8 cellular contexts compared by ENCODE assay signal in genomic region chr12:99386907-99387306, GRCh38.
A peak's percentile ranks its signal among the peaks of the same experiment; 100 is the strongest.
DNase-seq lines count a peak whose midpoint lies in the region; ATAC-seq, FAIRE-seq and TF ChIP-seq lines count a peak whose summit lies in the region.

No MANE protein-coding gene starts in this region.

- H3K9ac ChIP-seq in GM12878 (ENCODE audit: control insufficient read depth, insufficient read depth, low read length), result no peak overlapping the region

- SMC1A ChIA-PET in GM12878 (lab: Charles Lee; ENCODE audit: uncharacterized antibody, unreplicated experiment), result interaction anchor here (0.5 to 5.3 kb wide), 10 partner anchors 27 to 381 kb away, joined by 3 to 38 read pairs (median 4); no protein-coding TSS in a partner anchor

- no peak for TF ChIP-seq EP300 in A549 (IDR thresholded peaks at IDR 0.05)
- no peak for TF ChIP-seq EP300 in GM12878 (IDR thresholded peaks at IDR 0.05; ENCODE audit: borderline replicate concordance in 1 of 2, control insufficient read depth in 1 of 2, low read depth in 2 of 2, low read length in 2 of 2)

- H3K27me3 ChIP-seq in GM12878 (replicated peaks in 1 of 2; ENCODE audit: control insufficient read depth in 2 of 2, insufficient read depth in 2 of 2, low read length in 1 of 2), result no peaks in the 10 kb centered on the region

- no peaks in the 10 kb centered on the region for H3K79me2 ChIP-seq in GM12878 (ENCODE audit: control insufficient read depth, insufficient read depth, low read length)

- ATAC-seq in A549 (peak; percentile 78 to 89), GM21390 (IDR thresholded peaks at IDR 0.05; ENCODE audit: unreplicated experiment) (peak; percentile 45), GM12878 (peak; percentile 45)

- TF ChIP-seq POLR2A in A549 (IDR thresholded peaks at IDR 0.05; ENCODE audit: low read length) (no peak), GM12878 (IDR thresholded peaks at IDR 0.05; ENCODE audit: low read depth, low read length) (no peak)

- TF ChIP-seq RAD21 in A549 (conservative IDR thresholded peaks at IDR 0.05 in 1 of 2, IDR thresholded peaks at IDR 0.05 in 1 of 2) (peak; percentile 63 to 79), GM12878 (IDR thresholded peaks at IDR 0.05; ENCODE audit: insufficient read depth, low read depth, low read length) (peak; percentile 75)

- intact Hi-C loops in GM12878 (cut with micrococcal nuclease; ENCODE audit: unreplicated experiment), result loop anchor here (1.0 to 2.0 kb wide), 3 partner anchors 233 to 382 kb away; no protein-coding TSS in a partner anchor

- DNase-seq in A549 (ENCODE audit: low read depth in 1 of 2, low spot score in 1 of 2) (peak; percentile 13 to 69), MV-4-11 (lab: John Stamatoyannopoulos, UW) (peak; percentile 41), GM12878 (ENCODE audit: low read depth, low spot score) (no peak), frontal cortex (ENCODE audit: low spot score in 2 of 2) (no peak), HCEC 1CT (no peak), NCI-H187 treated with DMSO at 0.1 percent for 48 hours (lab: John Stamatoyannopoulos, UW) (no peak)
- no peak for DNase-seq in stimulated activated CD4-positive, alpha-beta T cell treated with anti-CD3 and anti-CD28 coated beads, Interleukin-4, amount 100 ng/mL, for 4 hours

- CTCF ChIA-PET in A549 (lab: Yijun Ruan, JAX) (interaction anchor here (0.7 to 7.3 kb wide), 6 partner anchors 56 to 344 kb away, joined by 3 to 51 read pairs (median 3); no protein-coding TSS in a partner anchor), GM12878 (lab: Yijun Ruan, JAX) (interaction anchor here (0.9 to 6.7 kb wide), 8 partner anchors 11 to 381 kb away, joined by 3 to 102 read pairs (median 5); no protein-coding TSS in a partner anchor)

- TF ChIP-seq CTCF in A549 (IDR thresholded peaks at IDR 0.05) (peak; percentile 57), GM12878 (IDR thresholded peaks at IDR 0.05 in 2 of 3, conservative IDR thresholded peaks at IDR 0.05 in 1 of 3; ENCODE audit: control insufficient read depth in 2 of 3, extremely low read depth in 1 of 3, insufficient read depth in 1 of 3, low read depth in 3 of 3, low read length in 3 of 3) (peak; percentile 42 to 56 (median 51); a peak in 5 of 6 replicates)

- H3K27ac ChIP-seq in A549 (no peak overlapping the region), GM12878 (ENCODE audit: control insufficient read depth, insufficient read depth) (no peak overlapping the region)

- no peak overlapping the region for H2AFZ ChIP-seq in GM12878 (ENCODE audit: control insufficient read depth, low read depth, low read length)

- in situ Hi-C loops in GM12878 (cut with MboI), result loop anchor here (25.0 kb wide), 1 partner anchor 225 kb away; no protein-coding TSS in a partner anchor

- no TSS peak for BruUV-seq in GM12878 (replicated peaks; lab: Mats Ljungman, UMichigan)

- RAD21 ChIA-PET in GM12878 (lab: Charles Lee; ENCODE audit: unreplicated experiment), result interaction anchor here (1.0 to 1.9 kb wide), 2 partner anchors 234 to 272 kb away, joined by 5 to 16 read pairs; no protein-coding TSS in a partner anchor

- H3K9me3 ChIP-seq in A549 (no peaks in the 10 kb centered on the region), GM12878 (replicated peaks; ENCODE audit: control insufficient read depth, insufficient read depth, low read length) (no peaks in the 10 kb centered on the region)

- peak; percentile 80 for FAIRE-seq in A549 (lab: Jason Lieb, UNC)
- FAIRE-seq in GM12878 (lab: Jason Lieb, UNC), result no peak
- FAIRE-seq in frontal cortex (lab: Jason Lieb, UNC), result no peak

- no peaks in the 10 kb centered on the region for H3K4me1 ChIP-seq in A549
- no peaks in the 10 kb centered on the region for H3K4me1 ChIP-seq in GM12878 (ENCODE audit: control insufficient read depth, insufficient read depth, low read length)

- H3K4me3 ChIP-seq in A549, result no peak overlapping the region
- H3K4me3 ChIP-seq in GM12878, result no peak overlapping the region

- WGBS in A549 (ENCODE audit: missing lambda C conversion rate), result 0% methylated on average over 2 of the region's 2 CpGs
- 15% methylated on average over 2 of the region's 2 CpGs for WGBS in GM12878 (ENCODE audit: insufficient coverage, insufficient replicate concordance, low lambda C conversion rate, missing lambda C conversion rate)

- POLR2A ChIA-PET in A549 (lab: Yijun Ruan, JAX), result no interaction called here
- POLR2A ChIA-PET in GM12878 (lab: Charles Lee), result interaction anchor here (0.6 kb wide), 1 partner anchor 943 kb away, joined by 3 read pairs; no protein-coding TSS in a partner anchor

- no peaks in the 10 kb centered on the region for H3K36me3 ChIP-seq in GM12878 (ENCODE audit: control insufficient read depth in 2 of 2, insufficient read depth in 2 of 2, low read length in 1 of 2)

- H3K4me2 ChIP-seq in A549, result no peak overlapping the region
- no peak overlapping the region for H3K4me2 ChIP-seq in GM12878 (ENCODE audit: control insufficient read depth, insufficient read depth)

- no peaks in the 10 kb centered on the region for H4K20me1 ChIP-seq in GM12878 (ENCODE audit: control insufficient read depth, insufficient read depth)

TF ChIP-seq in A549, 52 proteins besides CTCF, POLR2A, EP300 and RAD21:
- no peak for TF ChIP-seq ZSCAN20 (CRISPR knock-in tag; IDR thresholded peaks at IDR 0.05)
- no peak for TF ChIP-seq HOXA7 (CRISPR knock-in tag; IDR thresholded peaks at IDR 0.05)
- TF ChIP-seq SMC3 (IDR thresholded peaks at IDR 0.05), result peak; percentile 54
- TF ChIP-seq MAX (IDR thresholded peaks at IDR 0.05), result no peak

TF ChIP-seq in GM12878, 131 proteins besides CTCF, POLR2A, EP300 and RAD21:
- TF ChIP-seq SMC3 (IDR thresholded peaks at IDR 0.05; ENCODE audit: borderline replicate concordance, low read length) (peak; percentile 58; the same call in 1 of the 2 replicates), ZBTB33 (IDR thresholded peaks at IDR 0.05) (no peak)

Comparison
In these comparisons a context has a peak if more than half of its experiments do, and no peak if none do; other contexts are left out.
1. DNase-seq: peak in A549 (2 of 2) and MV-4-11 (single experiment); none in GM12878 (single experiment), stimulated activated CD4-positive, alpha-beta T cell treated with anti-CD3 and anti-CD28 coated beads, Interleukin-4, amount 100 ng/mL, for 4 hours (0 of 2), frontal cortex (0 of 2), HCEC 1CT (single experiment) and NCI-H187 treated with DMSO at 0.1 percent for 48 hours (single experiment).
2. Of the 24 proteins assayed by ChIP-seq in both GM12878 and A549: peak only in GM12878: none; only in A549: none; in both: CTCF, RAD21 and SMC3; in neither: 21.
3. Peak in every context shown above with its lines, with median percentiles within 50 percentile points of each other: ATAC-seq.